Comparison of ENCODE assay signal across 31 cellular contexts in the genomic region with DNA sequence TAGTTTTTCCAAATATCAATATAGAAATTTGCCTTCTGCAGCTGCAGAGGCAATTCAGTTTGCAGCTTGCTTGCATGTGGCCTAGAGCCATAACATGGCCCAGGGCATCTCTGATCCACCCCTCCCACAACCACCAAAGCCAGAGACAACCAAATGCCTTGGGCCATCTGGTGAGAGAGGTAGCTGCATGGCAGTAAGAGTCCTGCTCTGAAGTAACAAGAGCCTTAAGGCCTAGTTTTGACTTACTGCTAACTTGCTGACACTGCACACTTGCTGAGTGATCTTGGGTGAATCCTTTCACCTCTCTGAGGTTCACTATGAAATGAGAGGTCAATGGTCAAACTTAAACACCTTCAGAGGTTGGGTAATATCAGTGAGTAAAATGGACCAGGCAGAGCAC. TPM values are rescaled to one million over a fixed set of nuclear protein-coding genes. Genes with fewer than 3 reads are reported as not detected.
DNase-seq lines count a peak whose midpoint lies in the region; ATAC-seq and TF ChIP-seq lines count a peak whose summit lies in the region.
"Had no signal": no experiment of that assay in that cellular context is flagged by ENCODE, and none has a peak within 500 bp of the region (broad histone marks: within the 10 kb centered on the region; RNA-seq: fewer than 3 reads in every experiment).

No MANE protein-coding gene starts in this region.

- H3K27ac ChIP-seq in BLaER1 (no peak overlapping the region), KOPT-K1 (ENCODE audit: low read depth, low read length, poor library complexity, severe bottlenecking) (peak overlapping the region; percentile 22), SK-N-SH (ENCODE audit: low read depth in 2 of 2, low read length in 1 of 2) (peak overlapping the region in 1 of 2 experiments; percentile 67; a peak in 2 of 4 replicates), hepatocyte (peak overlapping the region; percentile 9)
- H3K27ac ChIP-seq: gastroesophageal sphincter, SJCRH30, tibial artery, vagina had no signal

- H3K36me3 ChIP-seq in BLaER1 (no peaks in the 10 kb centered on the region), KOPT-K1 (ENCODE audit: insufficient read depth, low read length) (no peaks in the 10 kb centered on the region), SK-N-SH (replicated peaks in 1 of 2; ENCODE audit: control insufficient read depth in 1 of 2, insufficient read depth in 2 of 2, low read length in 1 of 2) (no peaks in the 10 kb centered on the region), hepatocyte (replicated peaks; ENCODE audit: insufficient read depth, low read depth) (no peaks in the 10 kb centered on the region)
- H3K36me3 ChIP-seq: gastroesophageal sphincter, SJCRH30, tibial artery, vagina had no signal

- H3K4me1 ChIP-seq in BLaER1, result peaks cover 62% of the 10 kb centered on the region
- peaks cover 0 to 9% of the 10 kb centered on the region in 2 experiments; a peak in 1 of 4 replicates for H3K4me1 ChIP-seq in SK-N-SH (ENCODE audit: control insufficient read depth in 1 of 2, insufficient read depth in 2 of 2, low read depth in 1 of 2, low read length in 1 of 2)
- H3K4me1 ChIP-seq in hepatocyte (ENCODE audit: insufficient read depth), result peaks cover 6% of the 10 kb centered on the region
- H3K4me1 ChIP-seq: SJCRH30, tibial artery, vagina had no signal

- H3K9me2 ChIP-seq in SK-N-SH (no peaks in the 10 kb centered on the region), hepatocyte (replicated peaks; ENCODE audit: insufficient read depth) (no peaks in the 10 kb centered on the region)

- no peaks in the 10 kb centered on the region for H3K27me3 ChIP-seq in BLaER1
- H3K27me3 ChIP-seq in SK-N-SH (ENCODE audit: insufficient read depth), result no peaks in the 10 kb centered on the region
- H3K27me3 ChIP-seq in hepatocyte, result no peaks in the 10 kb centered on the region
- H3K27me3 ChIP-seq: gastroesophageal sphincter, SJCRH30, tibial artery, vagina had no signal

- H3K9me3 ChIP-seq in BLaER1 (no peaks in the 10 kb centered on the region), KOPT-K1 (ENCODE audit: insufficient read depth, low read length, poor library complexity, severe bottlenecking) (no peaks in the 10 kb centered on the region), SK-N-SH (no peaks in the 10 kb centered on the region), hepatocyte (ENCODE audit: low read depth) (no peaks in the 10 kb centered on the region)
- H3K9me3 ChIP-seq: gastroesophageal sphincter, mucosa of descending colon, SJCRH30, tibial artery, vagina had no signal

- ATAC-seq in HG02759 (IDR thresholded peaks at IDR 0.05; ENCODE audit: unreplicated experiment), result no peak
- ATAC-seq in HG03439 (IDR thresholded peaks at IDR 0.05; ENCODE audit: unreplicated experiment), result no peak
- ATAC-seq: activated T-cell treated with anti-CD3 and anti-CD28 coated beads, Interleukin-2, amount 50 U/mL, for 72 hours; esophagus mucosa; gastroesophageal sphincter; left colon; mucosa of descending colon; natural killer cell treated with Interleukin-12 subunit alpha and Interleukin-12 subunit beta and Interleukin-15 and Interleukin-18, amount 100 ng/mL, for 72 hours had no signal

- no peak for DNase-seq in SK-N-SH
- no peak for DNase-seq in hepatocyte (ENCODE audit: low spot score)
- no peak for DNase-seq in activated naive CD4-positive, alpha-beta T cell (lab: John Stamatoyannopoulos, UW)
- DNase-seq in erythroblast (lab: John Stamatoyannopoulos, UW), result no peak
- DNase-seq: ACHN; activated CD4-positive, alpha-beta T cell treated with anti-CD3 and anti-CD28 coated beads, Interleukin-2, amount 50 U/mL, for 4 hours; activated naive CD4-positive, alpha-beta T cell treated with Interleukin-2 at 50 U/mL for 16 hours; activated T-cell treated with anti-CD3 and anti-CD28 coated beads, Interleukin-2, amount 50 U/mL, for 72 hours; C1 segment of cervical spinal cord; COR-L47; GF-D8; immature natural killer cell; Kasumi-1; left colon; mucosa of descending colon; MV-4-11; NCI-H1436; NCI-H226; NCI-H69; SJCRH30; stimulated activated CD4-positive, alpha-beta T cell treated with anti-CD3 and anti-CD28 coated beads, Interleukin-4, amount 100 ng/mL, for 24 hours; tibial artery had no signal

- H3K79me2 ChIP-seq in SK-N-SH (ENCODE audit: insufficient read depth), result peaks cover under 1% of the 10 kb centered on the region; the same call in 1 of the 2 replicates
- no peaks in the 10 kb centered on the region for H3K79me2 ChIP-seq in hepatocyte

- no peak for TF ChIP-seq RAD21 in SK-N-SH (IDR thresholded peaks at IDR 0.05; ENCODE audit: low read length)

- H3K9ac ChIP-seq in BLaER1, result no peak overlapping the region
- no peak overlapping the region for H3K9ac ChIP-seq in SK-N-SH

- peaks cover 6% of the 10 kb centered on the region for H3F3A ChIP-seq in SK-N-SH (replicated peaks; ENCODE audit: insufficient read depth)

- no peak for TF ChIP-seq POLR2A in erythroblast (IDR thresholded peaks at IDR 0.05; ENCODE audit: low read length)

- POLR2A ChIA-PET in SK-N-SH (lab: Yijun Ruan, JAX), result no interaction called here

- H3K4me3 ChIP-seq in BLaER1 (no peak overlapping the region), SK-N-SH (ENCODE audit: low read depth in 2 of 2, low read length in 1 of 2) (no peak overlapping the region), hepatocyte (no peak overlapping the region)
- H3K4me3 ChIP-seq: gastroesophageal sphincter, mucosa of descending colon, SJCRH30, tibial artery, vagina had no signal

- H2AFZ ChIP-seq in SK-N-SH (ENCODE audit: low read depth) (peak overlapping the region; percentile 53; the same call in 1 of the 2 replicates), hepatocyte (no peak overlapping the region)

- CTCF ChIA-PET in SK-N-SH (lab: Yijun Ruan, JAX), result interaction anchor here (1.2 kb wide), 1 partner anchor 77 kb away, joined by 5 read pairs; no protein-coding TSS in a partner anchor

- TF ChIP-seq CTCF in SK-N-SH (IDR thresholded peaks at IDR 0.05), result no peak
- no peak for TF ChIP-seq CTCF in hepatocyte (IDR thresholded peaks at IDR 0.05; ENCODE audit: poor library complexity)

- H3K4me2 ChIP-seq in BLaER1 (peak overlapping the region; percentile 70), SK-N-SH (no peak overlapping the region), hepatocyte (no peak overlapping the region)

- TF ChIP-seq EP300 in SK-N-SH (IDR thresholded peaks at IDR 0.05; ENCODE audit: borderline replicate concordance in 1 of 2, low read depth in 1 of 2, low read length in 1 of 2), result no peak

- H4K20me1 ChIP-seq in BLaER1, result no peaks in the 10 kb centered on the region
- H4K20me1 ChIP-seq in SK-N-SH (ENCODE audit: insufficient read depth), result no peaks in the 10 kb centered on the region
- no peaks in the 10 kb centered on the region for H4K20me1 ChIP-seq in hepatocyte (ENCODE audit: insufficient read depth, poor library complexity, severe bottlenecking)

TF ChIP-seq in SK-N-SH, 30 proteins besides CTCF, POLR2A, EP300 and RAD21:
- no peak for TF ChIP-seq FOXJ3 (CRISPR knock-in tag; IDR thresholded peaks at IDR 0.05)
- no peak for TF ChIP-seq MEF2A (IDR thresholded peaks at IDR 0.05; ENCODE audit: borderline replicate concordance, low read depth)
- TF ChIP-seq GABPA (IDR thresholded peaks at IDR 0.05; ENCODE audit: low read depth), result no peak
- TF ChIP-seq, protein P1, sequence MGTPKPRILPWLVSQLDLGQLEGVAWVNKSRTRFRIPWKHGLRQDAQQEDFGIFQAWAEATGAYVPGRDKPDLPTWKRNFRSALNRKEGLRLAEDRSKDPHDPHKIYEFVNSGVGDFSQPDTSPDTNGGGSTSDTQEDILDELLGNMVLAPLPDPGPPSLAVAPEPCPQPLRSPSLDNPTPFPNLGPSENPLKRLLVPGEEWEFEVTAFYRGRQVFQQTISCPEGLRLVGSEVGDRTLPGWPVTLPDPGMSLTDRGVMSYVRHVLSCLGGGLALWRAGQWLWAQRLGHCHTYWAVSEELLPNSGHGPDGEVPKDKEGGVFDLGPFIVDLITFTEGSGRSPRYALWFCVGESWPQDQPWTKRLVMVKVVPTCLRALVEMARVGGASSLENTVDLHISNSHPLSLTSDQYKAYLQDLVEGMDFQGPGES (IDR thresholded peaks at IDR 0.05; ENCODE audit: low read depth, low read length), result no peak
- TF ChIP-seq GATA2 (CRISPR knock-in tag; IDR thresholded peaks at IDR 0.05), result 0 out of 2 replicates have a peak, but pooled peaks have one; percentile 14
- TF ChIP-seq, protein P2, sequence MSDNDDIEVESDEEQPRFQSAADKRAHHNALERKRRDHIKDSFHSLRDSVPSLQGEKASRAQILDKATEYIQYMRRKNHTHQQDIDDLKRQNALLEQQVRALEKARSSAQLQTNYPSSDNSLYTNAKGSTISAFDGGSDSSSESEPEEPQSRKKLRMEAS (IDR thresholded peaks at IDR 0.05; ENCODE audit: low read depth), result no peak
- TF ChIP-seq EZH2phosphoT487 (IDR thresholded peaks at IDR 0.05; ENCODE audit: borderline replicate concordance, low read depth), result no peak

RNA-seq across cellular contexts. Expression of a gene that starts 4.9 kb away (rescaled TPM):
- polyA plus RNA-seq in SK-N-SH (2012; rRNA removed) (22.9 and 25.9 TPM in 2 replicates), hepatocyte (11.2 and 13.0 TPM in 2 replicates)
- 17.8 and 21.8 TPM in 2 replicates for polyA plus RNA-seq in SK-N-SH (2012; cell fraction: cytosol; rRNA removed)
- polyA plus RNA-seq in SK-N-SH (2012; cell fraction: nucleus; rRNA removed), result 36.5 and 44.0 TPM in 2 replicates
- total RNA-seq in hepatocyte, result 28.3 and 30.3 TPM in 2 replicates

RNA-seq across cellular contexts. Expression of a gene that starts 20.9 kb away (rescaled TPM):
- polyA plus RNA-seq in SK-N-SH (2012; rRNA removed), result 3.3 and 4.6 TPM in 2 replicates
- polyA plus RNA-seq in SK-N-SH (2012; cell fraction: cytosol; rRNA removed), result 1.2 and 2.7 TPM in 2 replicates
- polyA plus RNA-seq in SK-N-SH (2012; cell fraction: nucleus; rRNA removed), result 6.3 and 7.6 TPM in 2 replicates
- 5.8 and 9.8 TPM in 2 replicates for total RNA-seq in hepatocyte
- 47.4 and 56.5 TPM in 2 replicates for polyA plus RNA-seq in hepatocyte
- total RNA-seq: H1 had no signal
- polyA plus RNA-seq: immature natural killer cell had no signal
